Comparison of ENCODE assay signal across 8 cellular contexts in the genomic region with DNA sequence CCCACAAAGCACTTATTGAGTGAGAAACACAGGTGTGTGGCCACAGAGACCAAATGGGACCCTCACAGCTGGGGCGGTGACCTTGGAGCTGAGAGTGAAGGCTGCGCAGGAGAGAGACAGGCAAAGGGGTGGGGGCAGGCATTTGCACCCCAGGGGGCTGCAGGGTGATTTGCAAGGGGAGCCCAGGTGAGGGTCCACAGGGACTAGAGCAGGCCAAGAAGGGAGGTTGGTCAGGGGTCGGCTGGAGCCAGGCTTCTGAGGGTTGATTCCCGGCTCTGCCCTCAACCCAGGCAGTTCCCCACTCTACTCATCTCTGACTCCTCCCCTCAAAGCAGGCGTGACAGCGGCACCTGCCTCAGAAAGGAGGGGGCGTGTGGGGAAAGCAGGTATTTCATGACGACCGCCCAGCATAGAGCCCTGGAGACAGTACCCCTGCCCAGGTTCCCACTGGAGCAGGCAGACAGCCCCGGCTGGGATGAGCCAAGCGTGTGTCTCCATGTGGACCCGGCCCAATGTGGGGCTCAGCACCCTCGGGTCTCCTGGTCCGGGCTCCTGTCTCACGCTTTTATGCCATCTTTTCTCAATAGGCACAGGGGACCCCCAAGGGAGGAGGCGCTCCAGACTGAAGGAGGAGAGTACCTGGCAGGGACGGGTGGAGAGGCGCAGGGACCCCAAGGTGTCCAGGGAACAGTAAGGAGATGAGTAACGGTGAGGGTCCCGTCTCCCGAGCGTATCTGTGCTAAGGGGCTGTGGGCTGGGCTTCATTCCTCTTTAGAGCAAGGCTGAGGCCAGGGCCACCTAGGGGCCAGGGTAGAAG. TPM values are rescaled to one million over a fixed set of nuclear protein-coding genes. Genes with fewer than 3 reads are reported as not detected.
A peak's percentile ranks its signal among the peaks of the same experiment; 100 is the strongest.
DNase-seq lines count a peak whose midpoint lies in the region; ATAC-seq, FAIRE-seq and TF ChIP-seq lines count a peak whose summit lies in the region.

No MANE protein-coding gene starts in this region.

- no peak for DNase-seq in activated T-cell treated with anti-CD3 and anti-CD28 coated beads, Interleukin-2, amount 50 U/mL, for 4 hours
- no peak for DNase-seq in activated T-cell treated with anti-CD3 and anti-CD28 coated beads, Interleukin-2, amount 50 U/mL, for 48 hours
- DNase-seq in activated T-helper 1 cell treated with anti-CD3 and anti-CD28 coated beads, Interleukin-12 subunit alpha, Interleukin-12 subunit beta, Interleukin-2, Interleukin-4 antibody, amounts not matched to agents 30 ng/mL and 10 ng/mL and 1 ng/mL, durations not matched to agents 14 hours and 24 hours and 36 hours (ENCODE audit: low spot score) = no peak
- DNase-seq in mesothelial cell of epicardium (ENCODE audit: low spot score in 2 of 2, unreplicated experiment in 2 of 2) = no peak
- no peak for DNase-seq in tibial nerve (ENCODE audit: low spot score in 2 of 2)
- no peak for DNase-seq in AG20443 (ENCODE audit: low spot score)
- no peak for DNase-seq in D721Med (ENCODE audit: insufficient read length, low spot score)

- peak overlapping the region in 1 of 4 donors; percentile 87 for H3K4me3 ChIP-seq in tibial nerve

- H3K27me3 ChIP-seq in tibial nerve = no peaks in the 10 kb centered on the region

- no peak for TF ChIP-seq POLR2A in tibial nerve (IDR thresholded peaks at IDR 0.05)

- intact Hi-C loops in activated T-helper 1 cell treated with anti-CD3 and anti-CD28 coated beads, Interleukin-12 subunit alpha, Interleukin-12 subunit beta, Interleukin-2, Interleukin-4 antibody, amounts not matched to agents 30 ng/mL and 10 ng/mL and 1 ng/mL, durations not matched to agents 14 hours and 24 hours and 36 hours (cut with micrococcal nuclease) = loop anchor here (5.0 to 10.0 kb wide), 3 partner anchors 71 to 728 kb away; a partner anchor contains a TSS

- peaks cover 0 to 9% (median 0%) of the 10 kb centered on the region in 3 donors for H3K36me3 ChIP-seq in tibial nerve

- 82 to 88% methylated on average over 21 to 22 of the region's 22 CpGs for WGBS in tibial nerve, 2 donors

- no peaks in the 10 kb centered on the region for H3K36me3 Mint-ChIP-seq in activated T-cell treated with anti-CD3 and anti-CD28 coated beads, Interleukin-2, amount 50 U/mL, for 4 hours (ENCODE audit: insufficient read depth)
- H3K36me3 Mint-ChIP-seq in activated T-helper 1 cell treated with anti-CD3 and anti-CD28 coated beads, Interleukin-12 subunit alpha, Interleukin-12 subunit beta, Interleukin-2, Interleukin-4 antibody, amounts not matched to agents 30 ng/mL and 10 ng/mL and 1 ng/mL, durations not matched to agents 14 hours and 24 hours and 36 hours (ENCODE audit: low read depth) = peaks cover 3% of the 10 kb centered on the region
- peaks cover 2% of the 10 kb centered on the region for H3K36me3 Mint-ChIP-seq in mesothelial cell of epicardium

- no peak for FAIRE-seq in D721Med (lab: Jason Lieb, UNC)

- H3K4me1 Mint-ChIP-seq in activated T-cell treated with anti-CD3 and anti-CD28 coated beads, Interleukin-2, amount 50 U/mL, for 4 hours (ENCODE audit: low read depth) = peaks cover 38% of the 10 kb centered on the region
- peaks cover 15% of the 10 kb centered on the region for H3K4me1 Mint-ChIP-seq in activated T-helper 1 cell treated with anti-CD3 and anti-CD28 coated beads, Interleukin-12 subunit alpha, Interleukin-12 subunit beta, Interleukin-2, Interleukin-4 antibody, amounts not matched to agents 30 ng/mL and 10 ng/mL and 1 ng/mL, durations not matched to agents 14 hours and 24 hours and 36 hours (ENCODE audit: low read depth)
- peaks cover 22% of the 10 kb centered on the region for H3K4me1 Mint-ChIP-seq in mesothelial cell of epicardium

- peaks cover 3 to 51% (median 16%) of the 10 kb centered on the region in 4 donors for H3K4me1 ChIP-seq in tibial nerve

- no peak for ATAC-seq in activated T-cell treated with anti-CD3 and anti-CD28 coated beads, Interleukin-2, amount 50 U/mL, for 4 hours
- ATAC-seq in GM21717 (IDR thresholded peaks at IDR 0.05; ENCODE audit: unreplicated experiment) = no peak

- H3K27ac Mint-ChIP-seq in activated T-helper 1 cell treated with anti-CD3 and anti-CD28 coated beads, Interleukin-12 subunit alpha, Interleukin-12 subunit beta, Interleukin-2, Interleukin-4 antibody, amounts not matched to agents 30 ng/mL and 10 ng/mL and 1 ng/mL, durations not matched to agents 14 hours and 24 hours and 36 hours = peak overlapping the region; percentile 86
- no peak overlapping the region for H3K27ac Mint-ChIP-seq in mesothelial cell of epicardium

- H3K9me3 Mint-ChIP-seq in activated T-cell treated with anti-CD3 and anti-CD28 coated beads, Interleukin-2, amount 50 U/mL, for 4 hours = no peaks in the 10 kb centered on the region
- H3K9me3 Mint-ChIP-seq in activated T-helper 1 cell treated with anti-CD3 and anti-CD28 coated beads, Interleukin-12 subunit alpha, Interleukin-12 subunit beta, Interleukin-2, Interleukin-4 antibody, amounts not matched to agents 30 ng/mL and 10 ng/mL and 1 ng/mL, durations not matched to agents 14 hours and 24 hours and 36 hours = no peaks in the 10 kb centered on the region
- H3K9me3 Mint-ChIP-seq in mesothelial cell of epicardium = no peaks in the 10 kb centered on the region

- TF ChIP-seq CTCF in mesothelial cell of epicardium (IDR thresholded peaks at IDR 0.05; ENCODE audit: unreplicated experiment) (no peak), tibial nerve (IDR thresholded peaks at IDR 0.05) (no peak), D721Med (IDR thresholded peaks at IDR 0.05; ENCODE audit: insufficient read depth, missing control alignments) (no peak)

- no peaks in the 10 kb centered on the region for H3K9me3 ChIP-seq in tibial nerve

- no peaks in the 10 kb centered on the region for H3K27me3 Mint-ChIP-seq in activated T-cell treated with anti-CD3 and anti-CD28 coated beads, Interleukin-2, amount 50 U/mL, for 4 hours (ENCODE audit: low read depth)
- peaks cover 9% of the 10 kb centered on the region for H3K27me3 Mint-ChIP-seq in activated T-helper 1 cell treated with anti-CD3 and anti-CD28 coated beads, Interleukin-12 subunit alpha, Interleukin-12 subunit beta, Interleukin-2, Interleukin-4 antibody, amounts not matched to agents 30 ng/mL and 10 ng/mL and 1 ng/mL, durations not matched to agents 14 hours and 24 hours and 36 hours (ENCODE audit: insufficient read depth)
- peaks cover 1% of the 10 kb centered on the region for H3K27me3 Mint-ChIP-seq in mesothelial cell of epicardium (ENCODE audit: low read depth)

- TF ChIP-seq EP300 in tibial nerve (IDR thresholded peaks at IDR 0.05) = no peak

- H3K27ac ChIP-seq in tibial nerve = peak overlapping the region; percentile 87 to 98 (median 96)

- H3K4me3 Mint-ChIP-seq in activated T-cell treated with anti-CD3 and anti-CD28 coated beads, Interleukin-2, amount 50 U/mL, for 4 hours = peak overlapping the region; percentile 72
- peak overlapping the region; percentile 15 for H3K4me3 Mint-ChIP-seq in activated T-helper 1 cell treated with anti-CD3 and anti-CD28 coated beads, Interleukin-12 subunit alpha, Interleukin-12 subunit beta, Interleukin-2, Interleukin-4 antibody, amounts not matched to agents 30 ng/mL and 10 ng/mL and 1 ng/mL, durations not matched to agents 14 hours and 24 hours and 36 hours
- peak overlapping the region; percentile 15 for H3K4me3 Mint-ChIP-seq in mesothelial cell of epicardium

RNA-seq across cellular contexts. Expression of a gene that starts 3.1 kb away (rescaled TPM):
- total RNA-seq in activated T-cell treated with anti-CD3 and anti-CD28 coated beads, Interleukin-2, amount 50 U/mL, for 4 hours = 10 to 100 TPM; 14.5 to 18.3 (median 18.1) TPM
- 17.8 and 19.5 TPM in 2 replicates for total RNA-seq in activated T-helper 1 cell treated with anti-CD3 and anti-CD28 coated beads, Interleukin-12 subunit alpha, Interleukin-12 subunit beta, Interleukin-2, Interleukin-4 antibody, amounts not matched to agents 30 ng/mL and 10 ng/mL and 1 ng/mL, durations not matched to agents 14 hours and 24 hours and 36 hours
- 18.4 to 20.8 TPM (median 20.4 TPM) in 3 replicates for total RNA-seq in mesothelial cell of epicardium
- 10 to 100 TPM; 12.0 to 15.3 (median 13.6) TPM for total RNA-seq in tibial nerve

RNA-seq across cellular contexts. Expression of a gene that starts 11.5 kb away (rescaled TPM):
- total RNA-seq in activated T-cell treated with anti-CD3 and anti-CD28 coated beads, Interleukin-2, amount 50 U/mL, for 4 hours = 10 to 100 TPM; 45.8 to 57.9 (median 53.9) TPM
- total RNA-seq in activated T-helper 1 cell treated with anti-CD3 and anti-CD28 coated beads, Interleukin-12 subunit alpha, Interleukin-12 subunit beta, Interleukin-2, Interleukin-4 antibody, amounts not matched to agents 30 ng/mL and 10 ng/mL and 1 ng/mL, durations not matched to agents 14 hours and 24 hours and 36 hours = 51.2 and 56.4 TPM in 2 replicates
- 56.2 to 58.4 TPM (median 56.5 TPM) in 3 replicates for total RNA-seq in mesothelial cell of epicardium
- total RNA-seq in tibial nerve = 100 to 1,000 TPM in 1 of 4 donors, 10 to 100 TPM in 3; 67.1 to 108 (median 80.8) TPM

RNA-seq across cellular contexts. Expression of a gene that starts 23.7 kb away (rescaled TPM):
- total RNA-seq in activated T-cell treated with anti-CD3 and anti-CD28 coated beads, Interleukin-2, amount 50 U/mL, for 4 hours = under 1 TPM; 0.10 to 0.33 (median 0.21) TPM
- not detected in 2 replicates for total RNA-seq in activated T-helper 1 cell treated with anti-CD3 and anti-CD28 coated beads, Interleukin-12 subunit alpha, Interleukin-12 subunit beta, Interleukin-2, Interleukin-4 antibody, amounts not matched to agents 30 ng/mL and 10 ng/mL and 1 ng/mL, durations not matched to agents 14 hours and 24 hours and 36 hours
- total RNA-seq in mesothelial cell of epicardium (573 to 576 TPM (median 576 TPM) in 3 replicates), tibial nerve (10 to 100 TPM; 51.3 to 81.2 (median 63.5) TPM)

Comparison
In these comparisons a context has a peak if more than half of its experiments do, and no peak if none do; other contexts are left out.
1. H3K4me3 Mint-ChIP-seq: peak in every context shown above with its lines; median percentile 72 in activated T-cell treated with anti-CD3 and anti-CD28 coated beads, Interleukin-2, amount 50 U/mL, for 4 hours; 15 in activated T-helper 1 cell treated with anti-CD3 and anti-CD28 coated beads, Interleukin-12 subunit alpha, Interleukin-12 subunit beta, Interleukin-2, Interleukin-4 antibody, amounts not matched to agents 30 ng/mL and 10 ng/mL and 1 ng/mL, durations not matched to agents 14 hours and 24 hours and 36 hours; 15 in mesothelial cell of epicardium.
2. RNA of a gene that starts 23.7 kb away (total RNA-seq): 573 to 576 TPM in mesothelial cell of epicardium and 51.3 to 81.2 TPM in tibial nerve; 0.10 to 0.33 TPM in activated T-cell treated with anti-CD3 and anti-CD28 coated beads, Interleukin-2, amount 50 U/mL, for 4 hours and not detected in activated T-helper 1 cell treated with anti-CD3 and anti-CD28 coated beads, Interleukin-12 subunit alpha, Interleukin-12 subunit beta, Interleukin-2, Interleukin-4 antibody, amounts not matched to agents 30 ng/mL and 10 ng/mL and 1 ng/mL, durations not matched to agents 14 hours and 24 hours and 36 hours; every median in the first group is over 10 times any median in the second.